ENCODE assay signal across 1 cellular context in the genomic region with DNA sequence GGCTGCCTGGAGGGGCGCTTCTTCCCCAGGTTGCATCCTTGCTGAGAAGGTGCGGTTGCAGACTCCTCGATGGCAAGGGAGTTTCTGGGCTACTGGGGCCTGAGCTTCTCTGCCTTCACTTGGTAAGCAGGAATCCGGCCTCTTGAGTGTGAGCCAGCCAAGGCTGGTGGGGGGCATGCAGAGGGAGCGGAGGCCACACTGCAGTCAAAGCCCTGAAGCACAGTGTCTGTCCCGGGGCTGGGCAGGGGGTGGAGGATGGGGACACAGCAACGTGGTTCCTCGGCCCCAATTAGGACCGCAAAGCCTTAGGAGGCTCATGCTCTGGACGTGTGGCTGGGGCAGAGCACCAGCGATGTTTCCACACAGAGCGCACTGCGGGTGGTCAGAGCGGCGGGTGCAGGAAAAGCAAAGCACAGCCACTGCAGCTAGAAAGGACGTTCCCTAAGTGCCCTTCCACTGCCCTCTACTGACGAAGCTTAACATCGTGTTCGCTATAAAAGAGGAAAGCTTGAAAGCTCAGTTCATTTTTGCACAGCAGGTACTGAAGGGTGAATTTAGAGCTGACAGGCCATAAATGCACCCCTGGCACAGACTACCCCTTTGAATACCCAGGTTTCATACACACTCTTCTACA.
A peak's percentile ranks its signal among the peaks of the same experiment; 100 is the strongest.
TF ChIP-seq lines count a peak whose summit lies in the region.

No MANE protein-coding gene starts in this region.

TF ChIP-seq in HepG2, 621 proteins besides CTCF, POLR2A, EP300 and RAD21 (continued from another document):
- no peak for TF ChIP-seq GATA4 (IDR thresholded peaks at IDR 0.05; ENCODE audit: borderline replicate concordance, low read depth)
- TF ChIP-seq ZMYM4 (CRISPR knock-in tag; IDR thresholded peaks at IDR 0.05): no peak
- peak; percentile 54; the same call in 1 of the 2 replicates for TF ChIP-seq ZNF574 (CRISPR knock-in tag; IDR thresholded peaks at IDR 0.05)
- no peak for TF ChIP-seq ZNF354B (CRISPR knock-in tag; IDR thresholded peaks at IDR 0.05)
- TF ChIP-seq, protein P1, sequence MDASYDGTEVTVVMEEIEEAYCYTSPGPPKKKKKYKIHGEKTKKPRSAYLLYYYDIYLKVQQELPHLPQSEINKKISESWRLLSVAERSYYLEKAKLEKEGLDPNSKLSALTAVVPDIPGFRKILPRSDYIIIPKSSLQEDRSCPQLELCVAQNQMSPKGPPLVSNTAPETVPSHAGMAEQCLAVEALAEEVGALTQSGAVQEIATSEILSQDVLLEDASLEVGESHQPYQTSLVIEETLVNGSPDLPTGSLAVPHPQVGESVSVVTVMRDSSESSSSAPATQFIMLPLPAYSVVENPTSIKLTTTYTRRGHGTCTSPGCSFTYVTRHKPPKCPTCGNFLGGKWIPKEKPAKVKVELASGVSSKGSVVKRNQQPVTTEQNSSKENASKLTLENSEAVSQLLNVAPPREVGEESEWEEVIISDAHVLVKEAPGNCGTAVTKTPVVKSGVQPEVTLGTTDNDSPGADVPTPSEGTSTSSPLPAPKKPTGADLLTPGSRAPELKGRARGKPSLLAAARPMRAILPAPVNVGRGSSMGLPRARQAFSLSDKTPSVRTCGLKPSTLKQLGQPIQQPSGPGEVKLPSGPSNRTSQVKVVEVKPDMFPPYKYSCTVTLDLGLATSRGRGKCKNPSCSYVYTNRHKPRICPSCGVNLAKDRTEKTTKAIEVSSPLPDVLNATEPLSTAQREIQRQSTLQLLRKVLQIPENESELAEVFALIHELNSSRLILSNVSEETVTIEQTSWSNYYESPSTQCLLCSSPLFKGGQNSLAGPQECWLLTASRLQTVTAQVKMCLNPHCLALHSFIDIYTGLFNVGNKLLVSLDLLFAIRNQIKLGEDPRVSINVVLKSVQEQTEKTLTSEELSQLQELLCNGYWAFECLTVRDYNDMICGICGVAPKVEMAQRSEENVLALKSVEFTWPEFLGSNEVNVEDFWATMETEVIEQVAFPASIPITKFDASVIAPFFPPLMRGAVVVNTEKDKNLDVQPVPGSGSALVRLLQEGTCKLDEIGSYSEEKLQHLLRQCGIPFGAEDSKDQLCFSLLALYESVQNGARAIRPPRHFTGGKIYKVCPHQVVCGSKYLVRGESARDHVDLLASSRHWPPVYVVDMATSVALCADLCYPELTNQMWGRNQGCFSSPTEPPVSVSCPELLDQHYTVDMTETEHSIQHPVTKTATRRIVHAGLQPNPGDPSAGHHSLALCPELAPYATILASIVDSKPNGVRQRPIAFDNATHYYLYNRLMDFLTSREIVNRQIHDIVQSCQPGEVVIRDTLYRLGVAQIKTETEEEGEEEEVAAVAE (CRISPR knock-in tag; IDR thresholded peaks at IDR 0.05; ENCODE audit: borderline replicate concordance): no peak
- TF ChIP-seq SP140L (CRISPR knock-in tag; IDR thresholded peaks at IDR 0.05; ENCODE audit: borderline replicate concordance): no peak
- TF ChIP-seq SMC3 (IDR thresholded peaks at IDR 0.05; ENCODE audit: low read length): peak; percentile 49; the same call in 1 of the 2 replicates
- TF ChIP-seq ZBTB8A (CRISPR knock-in tag; IDR thresholded peaks at IDR 0.05; ENCODE audit: borderline replicate concordance, low read depth): no peak
- TF ChIP-seq, protein P2, sequence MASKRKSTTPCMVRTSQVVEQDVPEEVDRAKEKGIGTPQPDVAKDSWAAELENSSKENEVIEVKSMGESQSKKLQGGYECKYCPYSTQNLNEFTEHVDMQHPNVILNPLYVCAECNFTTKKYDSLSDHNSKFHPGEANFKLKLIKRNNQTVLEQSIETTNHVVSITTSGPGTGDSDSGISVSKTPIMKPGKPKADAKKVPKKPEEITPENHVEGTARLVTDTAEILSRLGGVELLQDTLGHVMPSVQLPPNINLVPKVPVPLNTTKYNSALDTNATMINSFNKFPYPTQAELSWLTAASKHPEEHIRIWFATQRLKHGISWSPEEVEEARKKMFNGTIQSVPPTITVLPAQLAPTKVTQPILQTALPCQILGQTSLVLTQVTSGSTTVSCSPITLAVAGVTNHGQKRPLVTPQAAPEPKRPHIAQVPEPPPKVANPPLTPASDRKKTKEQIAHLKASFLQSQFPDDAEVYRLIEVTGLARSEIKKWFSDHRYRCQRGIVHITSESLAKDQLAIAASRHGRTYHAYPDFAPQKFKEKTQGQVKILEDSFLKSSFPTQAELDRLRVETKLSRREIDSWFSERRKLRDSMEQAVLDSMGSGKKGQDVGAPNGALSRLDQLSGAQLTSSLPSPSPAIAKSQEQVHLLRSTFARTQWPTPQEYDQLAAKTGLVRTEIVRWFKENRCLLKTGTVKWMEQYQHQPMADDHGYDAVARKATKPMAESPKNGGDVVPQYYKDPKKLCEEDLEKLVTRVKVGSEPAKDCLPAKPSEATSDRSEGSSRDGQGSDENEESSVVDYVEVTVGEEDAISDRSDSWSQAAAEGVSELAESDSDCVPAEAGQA (IDR thresholded peaks at IDR 0.05; ENCODE audit: low read depth): no peak
- TF ChIP-seq, protein P2 (CRISPR knock-in tag; IDR thresholded peaks at IDR 0.05; ENCODE audit: borderline replicate concordance): no peak
- peak; percentile 58; the same call in 1 of the 2 replicates for TF ChIP-seq ZNF768 (CRISPR knock-in tag; IDR thresholded peaks at IDR 0.05)
- peak; percentile 75 for TF ChIP-seq STAG1 (CRISPR knock-in tag; IDR thresholded peaks at IDR 0.05)
- TF ChIP-seq, protein P3, sequence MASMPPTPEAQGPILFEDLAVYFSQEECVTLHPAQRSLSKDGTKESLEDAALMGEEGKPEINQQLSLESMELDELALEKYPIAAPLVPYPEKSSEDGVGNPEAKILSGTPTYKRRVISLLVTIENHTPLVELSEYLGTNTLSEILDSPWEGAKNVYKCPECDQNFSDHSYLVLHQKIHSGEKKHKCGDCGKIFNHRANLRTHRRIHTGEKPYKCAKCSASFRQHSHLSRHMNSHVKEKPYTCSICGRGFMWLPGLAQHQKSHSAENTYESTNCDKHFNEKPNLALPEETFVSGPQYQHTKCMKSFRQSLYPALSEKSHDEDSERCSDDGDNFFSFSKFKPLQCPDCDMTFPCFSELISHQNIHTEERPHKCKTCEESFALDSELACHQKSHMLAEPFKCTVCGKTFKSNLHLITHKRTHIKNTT (CRISPR knock-in tag; IDR thresholded peaks at IDR 0.05): no peak
- TF ChIP-seq ZNF780A (CRISPR knock-in tag; IDR thresholded peaks at IDR 0.05): no peak
- TF ChIP-seq DMAP1 (CRISPR knock-in tag; IDR thresholded peaks at IDR 0.05): no peak
- TF ChIP-seq ZNF576 (CRISPR knock-in tag; IDR thresholded peaks at IDR 0.05): no peak
- no peak for TF ChIP-seq ZNF563 (CRISPR knock-in tag; IDR thresholded peaks at IDR 0.05)
- TF ChIP-seq ATF6 (CRISPR knock-in tag; conservative IDR thresholded peaks at IDR 0.05): no peak
- TF ChIP-seq MLXIP (CRISPR knock-in tag; IDR thresholded peaks at IDR 0.05; ENCODE audit: borderline replicate concordance): no peak
- no peak for TF ChIP-seq KDM2A (CRISPR knock-in tag; IDR thresholded peaks at IDR 0.05; ENCODE audit: borderline replicate concordance, low read depth)
- TF ChIP-seq ZNF589 (CRISPR knock-in tag; conservative IDR thresholded peaks at IDR 0.05): no peak
